Comparison of ENCODE assay signal across 1 cellular context in the genomic region with DNA sequence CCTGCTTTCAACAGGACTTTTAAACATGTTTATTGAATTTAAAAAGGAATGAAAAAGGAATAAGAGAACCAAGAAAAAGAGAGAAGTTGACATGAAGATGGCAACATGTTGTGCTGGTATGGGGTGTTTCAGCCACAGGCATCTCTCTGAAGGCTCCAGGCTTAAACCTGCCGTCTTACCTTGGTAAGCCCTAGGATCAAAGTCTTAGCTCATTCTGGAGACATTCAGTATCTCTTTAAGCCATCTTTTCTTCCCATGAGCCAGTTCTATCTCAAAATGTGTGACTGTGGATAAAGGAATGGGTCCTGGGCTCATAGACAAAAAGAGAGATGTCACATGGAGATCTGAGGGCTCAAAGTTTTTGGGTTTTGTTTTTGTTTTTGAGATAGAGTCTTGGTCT.
TF ChIP-seq lines count a peak whose summit lies in the region.

No MANE protein-coding gene starts in this region.

TF ChIP-seq in HepG2, 621 proteins besides CTCF, POLR2A, EP300 and RAD21:
- TF ChIP-seq PAWR (CRISPR knock-in tag; IDR thresholded peaks at IDR 0.05; ENCODE audit: borderline replicate concordance) (no peak), CBX5 (CRISPR knock-in tag; IDR thresholded peaks at IDR 0.05; ENCODE audit: borderline replicate concordance) (no peak)
